11 cellular contexts compared by ENCODE assay signal in genomic region chr14:85530626-85531025, GRCh38. TPM values are rescaled to one million over a fixed set of nuclear protein-coding genes. Genes with fewer than 3 reads are reported as not detected.
DNase-seq lines count a peak whose midpoint lies in the region; ATAC-seq, FAIRE-seq and TF ChIP-seq lines count a peak whose summit lies in the region.
"Had no signal": no experiment of that assay in that cellular context is flagged by ENCODE, and none has a peak within 500 bp of the region (broad histone marks: within the 10 kb centered on the region; RNA-seq: fewer than 3 reads in every experiment).

No MANE protein-coding gene starts in this region.

- no peak overlapping the region for H2AK5ac ChIP-seq in IMR-90 (ENCODE audit: low read depth, low read length)

- H2BK20ac ChIP-seq in IMR-90 (ENCODE audit: low read depth, low read length), result 0 out of 2 replicates have a peak overlapping the region, but pooled peaks have one; percentile 7

- in situ Hi-C loops in IMR-90 (cut with MboI; ENCODE audit: low sequenced_read_pairs), result loop anchor here (25.0 kb wide), 1 partner anchor 507 kb away; no protein-coding TSS in a partner anchor

- DNase-seq in IMR-90 (no peak), chondrocyte (ENCODE audit: low spot score) (no peak), left lung (no peak), D721Med (ENCODE audit: insufficient read length, low spot score) (no peak), T-helper 2 cell (no peak), GM12892 (ENCODE audit: insufficient read length) (no peak)
- no peak for DNase-seq in stimulated activated naive B cell treated with anti-CD40 and anti-IgM and Interleukin-4, amounts not matched to agents 10 μg/mL and 1 μg/mL and 100 μg/mL, for 72 hours
- DNase-seq in activated naive CD4-positive, alpha-beta T cell (lab: John Stamatoyannopoulos, UW), result no peak
- DNase-seq: effector memory CD8-positive, alpha-beta T cell; NCI-H345 had no signal

- H3K9me3 ChIP-seq in IMR-90 (ENCODE audit: control insufficient read depth, insufficient read depth, low read length) (no peaks in the 10 kb centered on the region), left lung (no peaks in the 10 kb centered on the region)

- H2AFZ ChIP-seq in IMR-90 (replicated peaks; ENCODE audit: low read length, poor library complexity), result peak overlapping the region; percentile 92

- H2BK15ac ChIP-seq in IMR-90 (ENCODE audit: low read depth, low read length), result no peak overlapping the region

- H3K4me2 ChIP-seq in IMR-90 (ENCODE audit: low read depth, low read length), result peak overlapping the region; percentile 94

- H4K8ac ChIP-seq in IMR-90 (ENCODE audit: low read depth in 2 of 2, low read length in 2 of 2), result peak overlapping the region; percentile 19 to 76; a peak in 2 of 4 replicates

- H3K4me3 ChIP-seq in IMR-90 (ENCODE audit: insufficient read depth, low read depth, low read length) (peak overlapping the region; percentile 67), left lung (peak overlapping the region; percentile 35 to 41)

- H3K27ac Mint-ChIP-seq in chondrocyte (ENCODE audit: unreplicated experiment), result peak overlapping the region; percentile 98
- H3K27ac Mint-ChIP-seq in stimulated activated naive B cell treated with anti-CD40 and anti-IgM and Interleukin-4, amounts not matched to agents 10 μg/mL and 1 μg/mL and 100 μg/mL, for 72 hours, result peak overlapping the region; percentile 81
- H3K27ac Mint-ChIP-seq: effector memory CD8-positive, alpha-beta T cell had no signal

- 0 out of 2 replicates have a peak overlapping the region, but pooled peaks have one; percentile 3 for H3K14ac ChIP-seq in IMR-90 (replicated peaks; ENCODE audit: low read depth, low read length)

- peaks cover 4 to 15% of the 10 kb centered on the region in 2 experiments for H3K79me1 ChIP-seq in IMR-90 (ENCODE audit: low read depth in 1 of 2, low read length in 2 of 2)

- H3K4me3 Mint-ChIP-seq in chondrocyte (ENCODE audit: unreplicated experiment), result peak overlapping the region; percentile 91
- H3K4me3 Mint-ChIP-seq in stimulated activated naive B cell treated with anti-CD40 and anti-IgM and Interleukin-4, amounts not matched to agents 10 μg/mL and 1 μg/mL and 100 μg/mL, for 72 hours, result peak overlapping the region in 1 of 2 donors; percentile 7
- H3K4me3 Mint-ChIP-seq: activated CD4-positive, alpha-beta T cell treated with anti-CD3 and anti-CD28 coated beads, Interleukin-2, amount 10 ng/mL, durations not matched to agents 24 days and 14 days; effector memory CD8-positive, alpha-beta T cell had no signal

- no peaks in the 10 kb centered on the region for H3K36me3 Mint-ChIP-seq in chondrocyte (ENCODE audit: low read depth)
- peaks cover 0 to 6% of the 10 kb centered on the region in 2 donors for H3K36me3 Mint-ChIP-seq in stimulated activated naive B cell treated with anti-CD40 and anti-IgM and Interleukin-4, amounts not matched to agents 10 μg/mL and 1 μg/mL and 100 μg/mL, for 72 hours

- POLR2A ChIA-PET in IMR-90 (lab: Charles Lee; ENCODE audit: unreplicated experiment), result no interaction called here

- H2AK9ac ChIP-seq in IMR-90 (replicated peaks; ENCODE audit: low read depth, low read length, poor library complexity), result peak overlapping the region; percentile 40

- H4K20me1 ChIP-seq in IMR-90 (ENCODE audit: insufficient read depth, low read length), result 0 out of 2 replicates have a peak, but pooled peaks cover 3% of the 10 kb centered on the region

- H3K4ac ChIP-seq in IMR-90 (ENCODE audit: low read depth, low read length), result peak overlapping the region; percentile 95

- TF ChIP-seq RAD21 in IMR-90 (IDR thresholded peaks at IDR 0.05; ENCODE audit: low read length), result no peak

- CTCF ChIA-PET in IMR-90 (lab: Yijun Ruan, JAX), result no interaction called here

- peak overlapping the region; percentile 63 for H3K9ac ChIP-seq in IMR-90 (ENCODE audit: low read depth, low read length)

- TF ChIP-seq CTCF in IMR-90 (conservative IDR thresholded peaks at IDR 0.05; ENCODE audit: low read depth, low read length) (no peak), chondrocyte (IDR thresholded peaks at IDR 0.05) (no peak), left lung (IDR thresholded peaks at IDR 0.05) (no peak), D721Med (IDR thresholded peaks at IDR 0.05; ENCODE audit: insufficient read depth, missing control alignments) (no peak)

- dilution Hi-C loops in IMR-90 (cut with HindIII; ENCODE audit: low sequenced_read_pairs, unreplicated experiment), result no loop called here

- H3K27ac ChIP-seq in IMR-90 (ENCODE audit: insufficient read depth, low read length) (peak overlapping the region; percentile 47; the same call in 1 of the 2 replicates), left lung (peak overlapping the region; percentile 30 to 68)

- no TSS peak for BruUV-seq in IMR-90 (replicated peaks; lab: Mats Ljungman, UMichigan)

- H3K36me3 ChIP-seq in IMR-90 (ENCODE audit: control insufficient read depth, insufficient read depth, low read length) (no peaks in the 10 kb centered on the region), left lung (no peaks in the 10 kb centered on the region)

- ATAC-seq in IMR-90 (ENCODE audit: low read depth), result no peak
- no peak for ATAC-seq in left lung
- no peak for ATAC-seq in stimulated activated naive B cell treated with anti-CD40 and anti-IgM and Interleukin-4, amounts not matched to agents 10 μg/mL and 1 μg/mL and 100 μg/mL, for 72 hours (replicated peaks)
- ATAC-seq: effector memory CD8-positive, alpha-beta T cell had no signal

- peak overlapping the region; percentile 62; the same call in 1 of the 2 replicates for H2BK120ac ChIP-seq in IMR-90 (ENCODE audit: low read depth, low read length)

- H3K4me1 ChIP-seq in IMR-90 (ENCODE audit: control insufficient read depth, insufficient read depth, low read length), result no peaks in the 10 kb centered on the region
- peaks cover 7 to 52% of the 10 kb centered on the region in 2 donors for H3K4me1 ChIP-seq in left lung

- H4K5ac ChIP-seq in IMR-90 (ENCODE audit: low read depth, low read length), result no peak overlapping the region

- intact Hi-C loops in IMR-90 (cut with micrococcal nuclease) (loop anchor here (5.0 to 10.0 kb wide), 4 partner anchors 507 to 1804 kb away; no protein-coding TSS in a partner anchor), left lung (cut with DNase I) (no loop called here)

- H3K23ac ChIP-seq in IMR-90 (ENCODE audit: low read depth, low read length), result peak overlapping the region; percentile 34; the same call in 1 of the 2 replicates

- no peak for TF ChIP-seq POLR2A in IMR-90 (IDR thresholded peaks at IDR 0.05; ENCODE audit: low read depth, low read length)
- no peak for TF ChIP-seq POLR2A in GM12892 (IDR thresholded peaks at IDR 0.05; ENCODE audit: low read depth, low read length)

- peaks cover 45% of the 10 kb centered on the region for H3K4me1 Mint-ChIP-seq in chondrocyte (ENCODE audit: low read depth)
- H3K4me1 Mint-ChIP-seq in stimulated activated naive B cell treated with anti-CD40 and anti-IgM and Interleukin-4, amounts not matched to agents 10 μg/mL and 1 μg/mL and 100 μg/mL, for 72 hours, result peaks cover 13 to 19% of the 10 kb centered on the region in 2 donors

- no peaks in the 10 kb centered on the region for H3K27me3 ChIP-seq in IMR-90 (ENCODE audit: control insufficient read depth, insufficient read depth, low read length)
- H3K27me3 ChIP-seq in left lung, result peaks cover 66 to 85% of the 10 kb centered on the region in 2 donors

- no peaks in the 10 kb centered on the region for H3K9me3 Mint-ChIP-seq in chondrocyte (ENCODE audit: low read depth)
- no peaks in the 10 kb centered on the region for H3K9me3 Mint-ChIP-seq in stimulated activated naive B cell treated with anti-CD40 and anti-IgM and Interleukin-4, amounts not matched to agents 10 μg/mL and 1 μg/mL and 100 μg/mL, for 72 hours

- H3K9me1 ChIP-seq in IMR-90 (ENCODE audit: insufficient read depth, low read length), result no peaks in the 10 kb centered on the region

- H2BK5ac ChIP-seq in IMR-90 (ENCODE audit: low read depth, low read length, poor library complexity, severe bottlenecking), result no peak overlapping the region

- no peaks in the 10 kb centered on the region for H3K27me3 Mint-ChIP-seq in chondrocyte (ENCODE audit: low read depth)
- H3K27me3 Mint-ChIP-seq in stimulated activated naive B cell treated with anti-CD40 and anti-IgM and Interleukin-4, amounts not matched to agents 10 μg/mL and 1 μg/mL and 100 μg/mL, for 72 hours, result peaks cover 75% of the 10 kb centered on the region in 2 donors

- H4K91ac ChIP-seq in IMR-90 (ENCODE audit: insufficient read depth, low read depth, low read length), result 0 out of 2 replicates have a peak overlapping the region, but pooled peaks have one; percentile 49

- 11% methylated on average over 3 of the region's 7 CpGs; no CpG with 5 or more reads in 1 of the 2 experiments for WGBS in IMR-90 (ENCODE audit: extremely low coverage in 2 of 2, insufficient read length in 1 of 2), 2 experiments

- no peak overlapping the region; the same call in 1 of the 2 replicates for H3K18ac ChIP-seq in IMR-90 (ENCODE audit: low read depth, low read length)

- FAIRE-seq in D721Med (lab: Jason Lieb, UNC), result no peak
- FAIRE-seq in GM12892 (lab: Jason Lieb, UNC), result no peak

- H3K56ac ChIP-seq in IMR-90 (ENCODE audit: extremely low read depth, insufficient read depth, low read length), result no peak overlapping the region; the same call in 1 of the 2 replicates

TF ChIP-seq in IMR-90, 13 proteins besides CTCF, POLR2A, EP300 and RAD21:
- TF ChIP-seq NFE2L2 (IDR thresholded peaks at IDR 0.05; ENCODE audit: low read depth, low read length) (no peak), MAZ (IDR thresholded peaks at IDR 0.05; ENCODE audit: borderline replicate concordance, low read depth, low read length) (no peak), USF2 (IDR thresholded peaks at IDR 0.05; ENCODE audit: low read depth, low read length) (no peak), MAFK (IDR thresholded peaks at IDR 0.05; ENCODE audit: low read depth, low read length) (no peak)

RNA-seq across cellular contexts. Expression of gene FLRT2, which starts 0.7 kb away (rescaled TPM):
- 11.1 and 13.1 TPM in 2 replicates for total RNA-seq in IMR-90 (2012; rRNA removed)
- 8.8 and 10.2 TPM in 2 replicates for polyA plus RNA-seq in IMR-90 (2012; rRNA removed)
- 3.2 and 4.0 TPM in 2 replicates for polyA plus RNA-seq in IMR-90 (2012; cell fraction: cytosol; rRNA removed)
- 12.2 and 48.3 TPM in 2 replicates for polyA plus RNA-seq in IMR-90 (2012; cell fraction: nucleus; rRNA removed; ENCODE audit: low replicate concordance)
- 170 to 241 TPM (median 227 TPM) in 3 replicates for total RNA-seq in chondrocyte
- 10 to 100 TPM; 19.1 to 24.3 TPM for total RNA-seq in left lung
- polyA plus RNA-seq in GM12892 (2012; ENCODE audit: missing spikeins), result 0.06 TPM
- total RNA-seq: activated CD4-positive, alpha-beta T cell treated with anti-CD3 and anti-CD28 coated beads, Interleukin-2, amount 10 ng/mL, durations not matched to agents 24 days and 14 days had no signal
